In genomic region chr1:40861227-40862003, GRCh38 we compare ENCODE assay signal across 8 cellular contexts.
DNase-seq lines count a peak whose midpoint lies in the region; ATAC-seq and TF ChIP-seq lines count a peak whose summit lies in the region.

No MANE protein-coding gene starts in this region.

- ATAC-seq in HG03460 (IDR thresholded peaks at IDR 0.05; ENCODE audit: unreplicated experiment), result peak; percentile 21
- no peak for ATAC-seq in HG02938 (IDR thresholded peaks at IDR 0.05; ENCODE audit: unreplicated experiment)

- H3K4me3 ChIP-seq in GM12875 (ENCODE audit: low read depth, low read length) (peak overlapping the region; percentile 44), neuron (ENCODE audit: low read length) (peak overlapping the region; percentile 52)

- H3K9me3 ChIP-seq in neuron (ENCODE audit: low read length), result no peaks in the 10 kb centered on the region

- H3K27me3 ChIP-seq in neuron (ENCODE audit: insufficient read depth, low read length), result peaks cover 24% of the 10 kb centered on the region

- no peaks in the 10 kb centered on the region for H3K36me3 ChIP-seq in neuron (ENCODE audit: insufficient read depth, low read length)

- no peak for TF ChIP-seq CTCF in GM12875 (IDR thresholded peaks at IDR 0.05; ENCODE audit: borderline replicate concordance, insufficient read depth, low read depth, low read length)

- peaks cover 6% of the 10 kb centered on the region for H3K4me1 ChIP-seq in neuron (ENCODE audit: insufficient read depth, low read length)

- H2AFZ ChIP-seq in neuron (ENCODE audit: low read depth, low read length), result peak overlapping the region; percentile 76

- DNase-seq in activated T-cell treated with anti-CD3 and anti-CD28 coated beads for 4 hours (peak; percentile 10), fibroblast of peridontal ligament (ENCODE audit: extremely low read depth) (peak; percentile 24), MV-4-11 (lab: John Stamatoyannopoulos, UW) (no peak), ecto neural progenitor cell (ENCODE audit: low spot score) (no peak)

Comparison
In these comparisons a context has a peak if more than half of its experiments do, and no peak if none do; other contexts are left out.
1. DNase-seq: peak in activated T-cell treated with anti-CD3 and anti-CD28 coated beads for 4 hours (single experiment) and fibroblast of peridontal ligament (single experiment); none in MV-4-11 (single experiment) and ecto neural progenitor cell (single experiment).